In genomic region chr18:24050916-24051255, GRCh38 we compare ENCODE assay signal across 21 cellular contexts. TPM values are rescaled to one million over a fixed set of nuclear protein-coding genes. Genes with fewer than 3 reads are reported as not detected.
DNase-seq lines count a peak whose midpoint lies in the region; ATAC-seq and TF ChIP-seq lines count a peak whose summit lies in the region.
"Had no signal": no experiment of that assay in that cellular context is flagged by ENCODE, and none has a peak within 500 bp of the region (broad histone marks: within the 10 kb centered on the region; RNA-seq: fewer than 3 reads in every experiment).

No MANE protein-coding gene starts in this region.

- TF ChIP-seq CTCF in PC-3 (conservative IDR thresholded peaks at IDR 0.05; ENCODE audit: low read depth, low read length), result no peak

- no peak overlapping the region for H2AFZ ChIP-seq in PC-3 (ENCODE audit: low read length)

- intact Hi-C loops in PC-3 (cut with micrococcal nuclease), result loop anchor here (5.0 kb wide), 1 partner anchor 66 kb away; no protein-coding TSS in a partner anchor

- H3K4me1 Mint-ChIP-seq in effector memory CD8-positive, alpha-beta T cell (ENCODE audit: low read depth in 2 of 2), result peaks cover 57 to 72% of the 10 kb centered on the region in 2 donors
- peaks cover 75% of the 10 kb centered on the region for H3K4me1 Mint-ChIP-seq in stimulated activated effector memory CD8-positive, alpha-beta T cell treated with anti-CD3 and anti-CD28 coated beads, Interleukin-12 subunit alpha, Interleukin-12 subunit beta, amount 100 ng/mL, for 72 hours

- H3K36me3 Mint-ChIP-seq in effector memory CD8-positive, alpha-beta T cell (ENCODE audit: insufficient read depth), result peaks cover 29% of the 10 kb centered on the region
- H3K36me3 Mint-ChIP-seq in stimulated activated effector memory CD8-positive, alpha-beta T cell treated with anti-CD3 and anti-CD28 coated beads, Interleukin-12 subunit alpha, Interleukin-12 subunit beta, amount 100 ng/mL, for 72 hours, result peaks cover 21% of the 10 kb centered on the region
- H3K36me3 Mint-ChIP-seq: immature natural killer cell had no signal

- H3K9me3 ChIP-seq in PC-3 (ENCODE audit: low read length), result no peaks in the 10 kb centered on the region
- H3K9me3 ChIP-seq: BLaER1, esophagus squamous epithelium had no signal

- CTCF ChIA-PET in PC-3 (lab: Charles Lee), result interaction anchor here (0.6 kb wide), 1 partner anchor 21 kb away, joined by 4 read pairs; no protein-coding TSS in a partner anchor

- no peaks in the 10 kb centered on the region for H3K36me3 ChIP-seq in PC-3 (ENCODE audit: low read depth, low read length)
- H3K36me3 ChIP-seq: brain microvascular endothelial cell, esophagus squamous epithelium had no signal

- DNase-seq in DMS53 (lab: John Stamatoyannopoulos, UW) (peak; percentile 56), DMS53 treated with DMSO at 0.1 percent for 48 hours (lab: John Stamatoyannopoulos, UW; ENCODE audit: unreplicated experiment) (no peak), PC-3 (no peak), RKO (ENCODE audit: low spot score) (no peak), SW 1271 (lab: John Stamatoyannopoulos, UW) (no peak)
- no peak for DNase-seq in effector memory CD8-positive, alpha-beta T cell
- DNase-seq in stimulated activated effector memory CD8-positive, alpha-beta T cell treated with anti-CD3 and anti-CD28 coated beads, Interleukin-12 subunit alpha, Interleukin-12 subunit beta, amount 100 ng/mL, for 72 hours (ENCODE audit: low spot score in 2 of 2), result no peak
- no peak for DNase-seq in activated naive CD4-positive, alpha-beta T cell (lab: John Stamatoyannopoulos, UW)
- DNase-seq: activated CD8-positive, alpha-beta memory T cell treated with anti-CD3 and anti-CD28 coated beads, Interleukin-2, amount 50 U/mL, for 48 hours; activated naive CD4-positive, alpha-beta T cell treated with anti-CD3 and anti-CD28 coated beads, Interleukin-2, amount 50 U/mL, for 16 hours; esophagus squamous epithelium; immature natural killer cell; NCI-H146; NCI-H2227 treated with DMSO at 0.1 percent for 48 hours; SHP77 treated with DMSO at 0.1 percent for 48 hours; stimulated activated CD4-positive, alpha-beta T cell treated with anti-CD3 and anti-CD28 coated beads, Interleukin-4, amount 100 ng/mL, for 24 hours; stimulated activated CD8-positive, alpha-beta memory T cell treated with anti-CD3 and anti-CD28 coated beads, Interleukin-4, amount 100 ng/mL, for 48 hours had no signal

- no peaks in the 10 kb centered on the region for H3K27me3 Mint-ChIP-seq in effector memory CD8-positive, alpha-beta T cell

- no peaks in the 10 kb centered on the region for H3K9me2 ChIP-seq in PC-3 (replicated peaks; ENCODE audit: low read length)

- ATAC-seq in PC-3, result peak; percentile 14
- no peak for ATAC-seq in effector memory CD8-positive, alpha-beta T cell (replicated peaks)
- ATAC-seq in stimulated activated effector memory CD8-positive, alpha-beta T cell treated with anti-CD3 and anti-CD28 coated beads, Interleukin-12 subunit alpha, Interleukin-12 subunit beta, amount 100 ng/mL, for 72 hours, result no peak

- H3K4me2 ChIP-seq in PC-3 (ENCODE audit: low read length), result peak overlapping the region; percentile 72
- H3K4me2 ChIP-seq: BLaER1 had no signal

- H3K27me3 ChIP-seq in PC-3 (ENCODE audit: low read length), result no peaks in the 10 kb centered on the region
- H3K27me3 ChIP-seq: BLaER1, brain microvascular endothelial cell, esophagus squamous epithelium had no signal

- peak overlapping the region; percentile 84 for H3K27ac ChIP-seq in PC-3 (ENCODE audit: low read length)
- H3K27ac ChIP-seq: 22Rv1, BLaER1, brain microvascular endothelial cell, esophagus squamous epithelium, skin epidermis had no signal

- peak overlapping the region in 1 of 2 donors; percentile 44 for H3K4me3 Mint-ChIP-seq in effector memory CD8-positive, alpha-beta T cell
- H3K4me3 Mint-ChIP-seq in stimulated activated effector memory CD8-positive, alpha-beta T cell treated with anti-CD3 and anti-CD28 coated beads, Interleukin-12 subunit alpha, Interleukin-12 subunit beta, amount 100 ng/mL, for 72 hours, result peak overlapping the region; percentile 50
- H3K4me3 Mint-ChIP-seq: immature natural killer cell had no signal

- H3F3A ChIP-seq in PC-3 (ENCODE audit: low read length, unreplicated experiment), result no peaks in the 10 kb centered on the region

- H4K20me1 ChIP-seq in PC-3 (ENCODE audit: low read length), result peaks cover 3% of the 10 kb centered on the region; the same call in 1 of the 2 replicates

- BruUV-seq in PC-3 (replicated peaks; lab: Mats Ljungman, UMichigan), result no TSS peak

- H3K27ac Mint-ChIP-seq in effector memory CD8-positive, alpha-beta T cell, result peak overlapping the region; percentile 11 to 74
- peak overlapping the region; percentile 87 for H3K27ac Mint-ChIP-seq in stimulated activated effector memory CD8-positive, alpha-beta T cell treated with anti-CD3 and anti-CD28 coated beads, Interleukin-12 subunit alpha, Interleukin-12 subunit beta, amount 100 ng/mL, for 72 hours

- POLR2A ChIA-PET in PC-3 (lab: Charles Lee; ENCODE audit: unreplicated experiment), result no interaction called here

- H3K9ac ChIP-seq in PC-3 (ENCODE audit: low read length), result no peak overlapping the region
- H3K9ac ChIP-seq: BLaER1 had no signal

- no peaks in the 10 kb centered on the region for H3K9me3 Mint-ChIP-seq in effector memory CD8-positive, alpha-beta T cell
- no peaks in the 10 kb centered on the region for H3K9me3 Mint-ChIP-seq in stimulated activated effector memory CD8-positive, alpha-beta T cell treated with anti-CD3 and anti-CD28 coated beads, Interleukin-12 subunit alpha, Interleukin-12 subunit beta, amount 100 ng/mL, for 72 hours
- H3K9me3 Mint-ChIP-seq: immature natural killer cell had no signal

- no peak overlapping the region for H3K4me3 ChIP-seq in PC-3 (ENCODE audit: low read length)
- H3K4me3 ChIP-seq: BLaER1, esophagus squamous epithelium, skin epidermis had no signal

- peaks cover 19% of the 10 kb centered on the region; the same call in 1 of the 2 replicates for H3K79me2 ChIP-seq in PC-3 (ENCODE audit: low read length)

- peaks cover 22% of the 10 kb centered on the region for H3K4me1 ChIP-seq in PC-3 (ENCODE audit: insufficient read depth, low read length)

RNA-seq across cellular contexts. Expression of gene TTC39C, which starts 36.3 kb away (rescaled TPM):
- 24.7 and 26.3 TPM in 2 replicates for total RNA-seq in PC-3 (2014; rRNA removed)
